Comparison of ENCODE assay signal across 9 cellular contexts in genomic region chr11:62854013-62854824, GRCh38. TPM values are rescaled to one million over a fixed set of nuclear protein-coding genes. Genes with fewer than 3 reads are reported as not detected.
DNase-seq lines count a peak whose midpoint lies in the region; ATAC-seq and TF ChIP-seq lines count a peak whose summit lies in the region.
"Had no signal": no experiment of that assay in that cellular context is flagged by ENCODE, and none has a peak within 500 bp of the region (broad histone marks: within the 10 kb centered on the region; RNA-seq: fewer than 3 reads in every experiment).

No MANE protein-coding gene starts in this region.

- peak overlapping the region; percentile 98 for H3K4me3 Mint-ChIP-seq in endothelial cell (ENCODE audit: unreplicated experiment)
- peak overlapping the region; percentile 95 for H3K4me3 Mint-ChIP-seq in osteocyte (ENCODE audit: unreplicated experiment)

- DNase-seq in DND-41 (no peak), endothelial cell (ENCODE audit: low spot score) (no peak), osteocyte (ENCODE audit: extremely low spot score, unreplicated experiment) (no peak), activated gamma-delta T cell (lab: John Stamatoyannopoulos, UW) (no peak)
- DNase-seq: activated effector memory CD4-positive, alpha-beta T cell treated with Interleukin-2 at 50 U/mL for 16 hours had no signal

- peak overlapping the region; percentile 95 for H3K27ac ChIP-seq in DND-41 (ENCODE audit: low read length)
- peak overlapping the region; percentile 92 for H3K27ac ChIP-seq in OCI-LY1 (ENCODE audit: low read depth, low read length, poor library complexity, severe bottlenecking)

- peaks cover 52% of the 10 kb centered on the region for H3F3A ChIP-seq in OCI-LY1 (ENCODE audit: insufficient read depth, low read length)

- H3K27me3 ChIP-seq in DND-41 (ENCODE audit: insufficient read depth, low read length, poor library complexity): no peaks in the 10 kb centered on the region
- no peaks in the 10 kb centered on the region for H3K27me3 ChIP-seq in OCI-LY1 (ENCODE audit: insufficient read depth, low read length)

- H3K4me3 ChIP-seq in DND-41 (ENCODE audit: low read depth in 1 of 2, low read length in 2 of 2) (peak overlapping the region; percentile 59 to 73), OCI-LY1 (ENCODE audit: low read depth, low read length, poor library complexity, severe bottlenecking) (peak overlapping the region; percentile 100)

- H4K20me1 ChIP-seq in DND-41 (ENCODE audit: insufficient read depth, low read length) (peaks cover 40% of the 10 kb centered on the region), OCI-LY1 (ENCODE audit: insufficient read depth, low read length) (no peaks in the 10 kb centered on the region)

- H2AFZ ChIP-seq in DND-41 (ENCODE audit: low read depth, low read length) (no peak overlapping the region), OCI-LY1 (ENCODE audit: low read length) (no peak overlapping the region)

- H3K9me3 ChIP-seq in DND-41 (ENCODE audit: insufficient read depth, low read length, severe bottlenecking) (no peaks in the 10 kb centered on the region), OCI-LY1 (ENCODE audit: low read length) (no peaks in the 10 kb centered on the region)

- H3K9ac ChIP-seq in DND-41 (ENCODE audit: low read depth, low read length) (peak overlapping the region; percentile 80), OCI-LY1 (ENCODE audit: low read length) (peak overlapping the region; percentile 100)

- H3K27me3 Mint-ChIP-seq in endothelial cell (ENCODE audit: unreplicated experiment) (peaks cover 17% of the 10 kb centered on the region), osteocyte (ENCODE audit: unreplicated experiment) (no peaks in the 10 kb centered on the region)

- H3K36me3 ChIP-seq in DND-41 (ENCODE audit: insufficient read depth, low read length) (peaks cover 43% of the 10 kb centered on the region), OCI-LY1 (ENCODE audit: insufficient read depth, low read length) (peaks cover 50% of the 10 kb centered on the region)

- peaks cover 43% of the 10 kb centered on the region for H3K4me1 ChIP-seq in DND-41 (ENCODE audit: insufficient read depth, low read length)
- H3K4me1 ChIP-seq in OCI-LY1 (ENCODE audit: insufficient read depth, low read length, severe bottlenecking): peaks cover 39% of the 10 kb centered on the region

- peaks cover 37% of the 10 kb centered on the region for H3K4me1 Mint-ChIP-seq in endothelial cell (ENCODE audit: unreplicated experiment)
- H3K4me1 Mint-ChIP-seq in osteocyte (ENCODE audit: unreplicated experiment): peaks cover 50% of the 10 kb centered on the region

- H3K36me3 Mint-ChIP-seq in endothelial cell (ENCODE audit: low read depth, unreplicated experiment) (peaks cover 35% of the 10 kb centered on the region), osteocyte (ENCODE audit: unreplicated experiment) (peaks cover 37% of the 10 kb centered on the region)

- peaks cover 62% of the 10 kb centered on the region for H3K79me2 ChIP-seq in DND-41 (ENCODE audit: insufficient read depth, low read length)
- H3K79me2 ChIP-seq in OCI-LY1 (ENCODE audit: insufficient read depth, low read length): peaks cover 42% of the 10 kb centered on the region

- H3K27ac Mint-ChIP-seq in endothelial cell (ENCODE audit: unreplicated experiment) (peak overlapping the region; percentile 95), osteocyte (ENCODE audit: unreplicated experiment) (peak overlapping the region; percentile 93)

- TF ChIP-seq CTCF in DND-41 (IDR thresholded peaks at IDR 0.05; ENCODE audit: borderline replicate concordance, extremely low read depth, low read length, poor library complexity, severe bottlenecking) (no peak), OCI-LY1 (IDR thresholded peaks at IDR 0.05; ENCODE audit: low read length) (no peak), endothelial cell (IDR thresholded peaks at IDR 0.05; ENCODE audit: unreplicated experiment) (no peak), osteocyte (IDR thresholded peaks at IDR 0.05) (no peak)

- no peak for ATAC-seq in DND-41 (ENCODE audit: insufficient read depth, low read depth)
- ATAC-seq in GM19328 (IDR thresholded peaks at IDR 0.05; ENCODE audit: unreplicated experiment): no peak
- no peak for ATAC-seq in HG03108 (IDR thresholded peaks at IDR 0.05; ENCODE audit: unreplicated experiment)
- ATAC-seq in GM19324 (IDR thresholded peaks at IDR 0.05; ENCODE audit: low FRiP score, unreplicated experiment): no peak

- no peaks in the 10 kb centered on the region for H3K9me2 ChIP-seq in OCI-LY1 (ENCODE audit: low read depth, low read length)

- H3K4me2 ChIP-seq in DND-41 (ENCODE audit: insufficient read depth, low read length) (peak overlapping the region; percentile 62), OCI-LY1 (ENCODE audit: low read length) (peak overlapping the region; percentile 95)

- H3K9me3 Mint-ChIP-seq in endothelial cell (ENCODE audit: unreplicated experiment) (no peaks in the 10 kb centered on the region), osteocyte (ENCODE audit: unreplicated experiment) (no peaks in the 10 kb centered on the region)

RNA-seq across cellular contexts. Expression of gene WDR74, which starts 14.8 kb away (rescaled TPM):
- total RNA-seq in endothelial cell (ENCODE audit: unreplicated experiment): 42.2 TPM
- total RNA-seq in osteocyte: 40.5 and 42.1 TPM in 2 replicates

RNA-seq across cellular contexts. Expression of gene TEX54, which starts 21.6 kb away (rescaled TPM):
- total RNA-seq in endothelial cell (ENCODE audit: unreplicated experiment) (not detected), osteocyte (not detected in 2 replicates)

RNA-seq across cellular contexts. Expression of gene STX5, which starts 22.4 kb away (rescaled TPM):
- total RNA-seq in endothelial cell (ENCODE audit: unreplicated experiment): 37.9 TPM
- 65.3 and 71.0 TPM in 2 replicates for total RNA-seq in osteocyte

RNA-seq across cellular contexts. Expression of gene SLC3A2, which starts 26.5 kb away (rescaled TPM):
- total RNA-seq in endothelial cell (ENCODE audit: unreplicated experiment) (147 TPM), osteocyte (326 and 362 TPM in 2 replicates)

RNA-seq across cellular contexts. Expression of gene NXF1, which starts 49.0 kb away (rescaled TPM):
- total RNA-seq in endothelial cell (ENCODE audit: unreplicated experiment) (50.8 TPM), osteocyte (92.4 and 97.5 TPM in 2 replicates)
